ENCODE assay signal across 1 cellular context in the genomic region with DNA sequence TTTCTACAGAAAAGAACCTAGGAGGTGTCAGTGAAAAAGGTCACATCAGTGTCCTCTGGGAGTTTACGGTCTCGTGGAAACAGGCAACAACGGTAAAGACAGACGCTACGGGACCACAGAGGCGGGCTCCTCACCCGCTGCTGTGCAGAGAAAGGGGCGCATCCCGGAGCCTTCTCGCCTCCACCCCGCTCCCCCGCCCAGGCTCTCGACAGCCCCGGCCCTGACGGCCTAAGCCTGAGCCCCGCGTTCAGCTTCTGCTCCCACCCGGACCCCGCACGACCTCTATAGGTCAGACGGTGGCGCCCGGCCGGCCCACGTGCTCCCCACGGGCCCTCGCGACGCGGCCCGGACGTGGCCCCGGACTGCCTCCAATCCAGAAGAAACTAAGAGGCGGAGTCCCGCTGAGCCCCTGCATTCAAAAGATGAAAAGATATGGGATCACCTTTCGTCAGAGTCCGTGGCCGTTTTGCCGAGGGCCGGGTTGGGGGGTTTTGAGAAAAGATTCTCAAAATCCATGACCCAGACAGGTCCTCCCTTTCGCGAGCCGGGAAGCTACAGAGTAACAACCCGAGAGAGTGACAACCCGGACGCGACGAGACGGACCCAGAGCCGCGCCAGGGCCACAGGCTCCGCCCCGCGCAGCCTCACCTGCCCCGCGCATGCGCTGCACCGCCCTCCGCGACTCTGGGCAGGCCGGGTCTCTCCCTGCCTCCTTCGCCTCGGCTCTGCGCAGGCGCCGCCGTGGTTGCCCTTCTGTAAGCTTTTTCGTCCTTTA.
TF ChIP-seq lines count a peak whose summit lies in the region.

A gene (minus strand): TSS at position 577 of the 775 bp plus-strand sequence. CDS start 61 bp downstream, at position 516.

TF ChIP-seq in HepG2, 621 proteins besides CTCF, POLR2A, EP300 and RAD21 (continued from another document and continues in another):
- TF ChIP-seq, protein P1, sequence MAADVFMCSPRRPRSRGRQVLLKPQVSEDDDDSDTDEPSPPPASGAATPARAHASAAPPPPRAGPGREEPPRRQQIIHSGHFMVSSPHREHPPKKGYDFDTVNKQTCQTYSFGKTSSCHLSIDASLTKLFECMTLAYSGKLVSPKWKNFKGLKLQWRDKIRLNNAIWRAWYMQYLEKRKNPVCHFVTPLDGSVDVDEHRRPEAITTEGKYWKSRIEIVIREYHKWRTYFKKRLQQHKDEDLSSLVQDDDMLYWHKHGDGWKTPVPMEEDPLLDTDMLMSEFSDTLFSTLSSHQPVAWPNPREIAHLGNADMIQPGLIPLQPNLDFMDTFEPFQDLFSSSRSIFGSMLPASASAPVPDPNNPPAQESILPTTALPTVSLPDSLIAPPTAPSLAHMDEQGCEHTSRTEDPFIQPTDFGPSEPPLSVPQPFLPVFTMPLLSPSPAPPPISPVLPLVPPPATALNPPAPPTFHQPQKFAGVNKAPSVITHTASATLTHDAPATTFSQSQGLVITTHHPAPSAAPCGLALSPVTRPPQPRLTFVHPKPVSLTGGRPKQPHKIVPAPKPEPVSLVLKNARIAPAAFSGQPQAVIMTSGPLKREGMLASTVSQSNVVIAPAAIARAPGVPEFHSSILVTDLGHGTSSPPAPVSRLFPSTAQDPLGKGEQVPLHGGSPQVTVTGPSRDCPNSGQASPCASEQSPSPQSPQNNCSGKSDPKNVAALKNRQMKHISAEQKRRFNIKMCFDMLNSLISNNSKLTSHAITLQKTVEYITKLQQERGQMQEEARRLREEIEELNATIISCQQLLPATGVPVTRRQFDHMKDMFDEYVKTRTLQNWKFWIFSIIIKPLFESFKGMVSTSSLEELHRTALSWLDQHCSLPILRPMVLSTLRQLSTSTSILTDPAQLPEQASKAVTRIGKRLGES (CRISPR knock-in tag; IDR thresholded peaks at IDR 0.05; ENCODE audit: borderline replicate concordance) = peak; percentile 92
- no peak for TF ChIP-seq RFX1 (IDR thresholded peaks at IDR 0.05)
- TF ChIP-seq SIN3A (IDR thresholded peaks at IDR 0.05; ENCODE audit: borderline replicate concordance, low read depth, low read length) = peak; percentile 92
- TF ChIP-seq ZNF720 (CRISPR knock-in tag; IDR thresholded peaks at IDR 0.05) = no peak
- no peak for TF ChIP-seq DNMT3B (CRISPR knock-in tag; conservative IDR thresholded peaks at IDR 0.05)
- TF ChIP-seq, protein P2, sequence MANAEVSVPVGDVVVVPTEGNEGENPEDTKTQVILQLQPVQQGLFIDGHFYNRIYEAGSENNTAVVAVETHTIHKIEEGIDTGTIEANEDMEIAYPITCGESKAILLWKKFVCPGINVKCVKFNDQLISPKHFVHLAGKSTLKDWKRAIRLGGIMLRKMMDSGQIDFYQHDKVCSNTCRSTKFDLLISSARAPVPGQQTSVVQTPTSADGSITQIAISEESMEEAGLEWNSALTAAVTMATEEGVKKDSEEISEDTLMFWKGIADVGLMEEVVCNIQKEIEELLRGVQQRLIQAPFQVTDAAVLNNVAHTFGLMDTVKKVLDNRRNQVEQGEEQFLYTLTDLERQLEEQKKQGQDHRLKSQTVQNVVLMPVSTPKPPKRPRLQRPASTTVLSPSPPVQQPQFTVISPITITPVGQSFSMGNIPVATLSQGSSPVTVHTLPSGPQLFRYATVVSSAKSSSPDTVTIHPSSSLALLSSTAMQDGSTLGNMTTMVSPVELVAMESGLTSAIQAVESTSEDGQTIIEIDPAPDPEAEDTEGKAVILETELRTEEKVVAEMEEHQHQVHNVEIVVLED (CRISPR knock-in tag; IDR thresholded peaks at IDR 0.05; ENCODE audit: borderline replicate concordance) = peak; percentile 74
- no peak for TF ChIP-seq SOX13 (IDR thresholded peaks at IDR 0.05)
- TF ChIP-seq SOX13 (CRISPR knock-in tag; conservative IDR thresholded peaks at IDR 0.05 in 1 of 2, IDR thresholded peaks at IDR 0.05 in 1 of 2) = peak in 1 of 2 experiments; percentile 40; a peak in 2 of 4 replicates
- TF ChIP-seq ZNF598 (CRISPR knock-in tag; IDR thresholded peaks at IDR 0.05; ENCODE audit: borderline replicate concordance) = peak; percentile 40; the same call in 1 of the 2 replicates
- TF ChIP-seq RAD51 (IDR thresholded peaks at IDR 0.05; ENCODE audit: borderline replicate concordance) = no peak
- TF ChIP-seq NR2F6 (IDR thresholded peaks at IDR 0.05) = 0 out of 2 replicates have a peak, but pooled peaks have one; percentile 11
- TF ChIP-seq NR2F6 (CRISPR knock-in tag; IDR thresholded peaks at IDR 0.05) = peak; percentile 77
- peak; percentile 85 for TF ChIP-seq ESRRA (CRISPR knock-in tag; IDR thresholded peaks at IDR 0.05; ENCODE audit: low read depth)
- TF ChIP-seq ZSCAN9 (CRISPR knock-in tag; IDR thresholded peaks at IDR 0.05; ENCODE audit: borderline replicate concordance) = peak; percentile 87
- TF ChIP-seq ZBTB1 (CRISPR knock-in tag; IDR thresholded peaks at IDR 0.05; ENCODE audit: borderline replicate concordance) = no peak
- TF ChIP-seq HOXD1 (CRISPR knock-in tag; IDR thresholded peaks at IDR 0.05) = peak; percentile 76; the same call in 1 of the 2 replicates
- TF ChIP-seq, protein P3, sequence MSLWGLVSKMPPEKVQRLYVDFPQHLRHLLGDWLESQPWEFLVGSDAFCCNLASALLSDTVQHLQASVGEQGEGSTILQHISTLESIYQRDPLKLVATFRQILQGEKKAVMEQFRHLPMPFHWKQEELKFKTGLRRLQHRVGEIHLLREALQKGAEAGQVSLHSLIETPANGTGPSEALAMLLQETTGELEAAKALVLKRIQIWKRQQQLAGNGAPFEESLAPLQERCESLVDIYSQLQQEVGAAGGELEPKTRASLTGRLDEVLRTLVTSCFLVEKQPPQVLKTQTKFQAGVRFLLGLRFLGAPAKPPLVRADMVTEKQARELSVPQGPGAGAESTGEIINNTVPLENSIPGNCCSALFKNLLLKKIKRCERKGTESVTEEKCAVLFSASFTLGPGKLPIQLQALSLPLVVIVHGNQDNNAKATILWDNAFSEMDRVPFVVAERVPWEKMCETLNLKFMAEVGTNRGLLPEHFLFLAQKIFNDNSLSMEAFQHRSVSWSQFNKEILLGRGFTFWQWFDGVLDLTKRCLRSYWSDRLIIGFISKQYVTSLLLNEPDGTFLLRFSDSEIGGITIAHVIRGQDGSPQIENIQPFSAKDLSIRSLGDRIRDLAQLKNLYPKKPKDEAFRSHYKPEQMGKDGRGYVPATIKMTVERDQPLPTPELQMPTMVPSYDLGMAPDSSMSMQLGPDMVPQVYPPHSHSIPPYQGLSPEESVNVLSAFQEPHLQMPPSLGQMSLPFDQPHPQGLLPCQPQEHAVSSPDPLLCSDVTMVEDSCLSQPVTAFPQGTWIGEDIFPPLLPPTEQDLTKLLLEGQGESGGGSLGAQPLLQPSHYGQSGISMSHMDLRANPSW (CRISPR knock-in tag; IDR thresholded peaks at IDR 0.05; ENCODE audit: borderline replicate concordance) = peak; percentile 51; the same call in 1 of the 2 replicates
- TF ChIP-seq ZNF713 (CRISPR knock-in tag; IDR thresholded peaks at IDR 0.05) = 0 out of 2 replicates have a peak, but pooled peaks have one; percentile 86
- TF ChIP-seq ZNF703 (CRISPR knock-in tag; IDR thresholded peaks at IDR 0.05; ENCODE audit: borderline replicate concordance) = no peak; the same call in 1 of the 2 replicates
- no peak for TF ChIP-seq ZFP1 (CRISPR knock-in tag; IDR thresholded peaks at IDR 0.05)
- TF ChIP-seq, protein P4, sequence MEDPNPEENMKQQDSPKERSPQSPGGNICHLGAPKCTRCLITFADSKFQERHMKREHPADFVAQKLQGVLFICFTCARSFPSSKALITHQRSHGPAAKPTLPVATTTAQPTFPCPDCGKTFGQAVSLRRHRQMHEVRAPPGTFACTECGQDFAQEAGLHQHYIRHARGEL (CRISPR knock-in tag; IDR thresholded peaks at IDR 0.05) = peak; percentile 93; the same call in 1 of the 2 replicates
- peak; percentile 26; the same call in 1 of the 2 replicates for TF ChIP-seq HNF4A (CRISPR knock-in tag; IDR thresholded peaks at IDR 0.05)
- peak; percentile 94 for TF ChIP-seq YEATS4 (CRISPR knock-in tag; IDR thresholded peaks at IDR 0.05; ENCODE audit: borderline replicate concordance)
- TF ChIP-seq ZSCAN12 (CRISPR knock-in tag; IDR thresholded peaks at IDR 0.05) = peak; percentile 81; the same call in 1 of the 2 replicates
- peak; percentile 92 for TF ChIP-seq ZNF777 (CRISPR knock-in tag; IDR thresholded peaks at IDR 0.05)
- TF ChIP-seq FOSL2 (CRISPR knock-in tag; IDR thresholded peaks at IDR 0.05) = peak; percentile 59
- no peak for TF ChIP-seq ZNF660 (CRISPR knock-in tag; IDR thresholded peaks at IDR 0.05; ENCODE audit: borderline replicate concordance, low read depth)
- TF ChIP-seq TBX2 (CRISPR knock-in tag; IDR thresholded peaks at IDR 0.05; ENCODE audit: borderline replicate concordance) = peak; percentile 81; the same call in 1 of the 2 replicates
- TF ChIP-seq NFKBIZ (CRISPR knock-in tag; IDR thresholded peaks at IDR 0.05) = 0 out of 2 replicates have a peak, but pooled peaks have one; percentile 41
- TF ChIP-seq ZNF350 (CRISPR knock-in tag; IDR thresholded peaks at IDR 0.05; ENCODE audit: borderline replicate concordance, low read depth) = peak; percentile 95
- peak; percentile 94 for TF ChIP-seq FOXC1 (CRISPR knock-in tag; IDR thresholded peaks at IDR 0.05; ENCODE audit: borderline replicate concordance)
- TF ChIP-seq ZNF749 (CRISPR knock-in tag; IDR thresholded peaks at IDR 0.05; ENCODE audit: borderline replicate concordance) = no peak; the same call in 1 of the 2 replicates
- TF ChIP-seq IKZF4 (CRISPR knock-in tag; IDR thresholded peaks at IDR 0.05; ENCODE audit: borderline replicate concordance, low read depth, not compliant biosample characterization) = peak; percentile 29
- TF ChIP-seq ZNF124 (CRISPR knock-in tag; IDR thresholded peaks at IDR 0.05) = peak; percentile 77
- TF ChIP-seq FLYWCH1 (CRISPR knock-in tag; IDR thresholded peaks at IDR 0.05) = peak; percentile 88; the same call in 1 of the 2 replicates
- TF ChIP-seq, protein P5, sequence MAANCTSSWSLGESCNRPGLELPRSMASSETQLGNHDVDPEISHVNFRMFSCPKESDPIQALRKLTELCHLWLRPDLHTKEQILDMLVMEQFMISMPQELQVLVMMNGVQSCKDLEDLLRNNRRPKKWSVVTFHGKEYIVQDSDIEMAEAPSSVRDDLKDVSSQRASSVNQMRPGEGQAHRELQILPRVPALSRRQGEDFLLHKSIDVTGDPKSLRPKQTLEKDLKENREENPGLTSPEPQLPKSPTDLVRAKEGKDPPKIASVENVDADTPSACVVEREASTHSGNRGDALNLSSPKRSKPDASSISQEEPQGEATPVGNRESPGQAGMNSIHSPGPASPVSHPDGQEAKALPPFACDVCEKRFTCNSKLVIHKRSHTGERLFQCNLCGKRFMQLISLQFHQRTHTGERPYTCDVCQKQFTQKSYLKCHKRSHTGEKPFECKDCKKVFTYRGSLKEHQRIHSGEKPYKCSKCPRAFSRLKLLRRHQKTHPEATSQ (CRISPR knock-in tag; IDR thresholded peaks at IDR 0.05; ENCODE audit: borderline replicate concordance) = no peak; the same call in 1 of the 2 replicates
- peak; percentile 86 for TF ChIP-seq ZNF605 (CRISPR knock-in tag; IDR thresholded peaks at IDR 0.05)
- TF ChIP-seq, protein P6, sequence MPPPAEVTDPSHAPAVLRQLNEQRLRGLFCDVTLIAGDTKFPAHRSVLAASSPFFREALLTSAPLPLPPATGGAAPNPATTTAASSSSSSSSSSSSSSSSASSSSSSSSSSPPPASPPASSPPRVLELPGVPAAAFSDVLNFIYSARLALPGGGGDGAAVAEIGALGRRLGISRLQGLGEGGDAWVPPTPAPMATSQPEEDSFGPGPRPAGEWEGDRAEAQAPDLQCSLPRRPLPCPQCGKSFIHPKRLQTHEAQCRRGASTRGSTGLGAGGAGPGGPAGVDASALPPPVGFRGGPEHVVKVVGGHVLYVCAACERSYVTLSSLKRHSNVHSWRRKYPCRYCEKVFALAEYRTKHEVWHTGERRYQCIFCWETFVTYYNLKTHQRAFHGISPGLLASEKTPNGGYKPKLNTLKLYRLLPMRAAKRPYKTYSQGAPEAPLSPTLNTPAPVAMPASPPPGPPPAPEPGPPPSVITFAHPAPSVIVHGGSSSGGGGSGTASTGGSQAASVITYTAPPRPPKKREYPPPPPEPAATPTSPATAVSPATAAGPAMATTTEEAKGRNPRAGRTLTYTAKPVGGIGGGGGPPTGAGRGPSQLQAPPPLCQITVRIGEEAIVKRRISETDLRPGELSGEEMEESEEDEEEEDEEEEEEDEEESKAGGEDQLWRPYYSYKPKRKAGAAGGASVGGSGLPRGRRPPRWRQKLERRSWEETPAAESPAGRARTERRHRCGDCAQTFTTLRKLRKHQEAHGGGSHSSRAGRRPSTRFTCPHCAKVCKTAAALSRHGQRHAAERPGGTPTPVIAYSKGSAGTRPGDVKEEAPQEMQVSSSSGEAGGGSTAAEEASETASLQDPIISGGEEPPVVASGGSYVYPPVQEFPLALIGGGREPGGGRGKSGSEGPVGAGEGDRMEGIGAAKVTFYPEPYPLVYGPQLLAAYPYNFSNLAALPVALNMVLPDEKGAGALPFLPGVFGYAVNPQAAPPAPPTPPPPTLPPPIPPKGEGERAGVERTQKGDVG (CRISPR knock-in tag; IDR thresholded peaks at IDR 0.05; ENCODE audit: borderline replicate concordance) = no peak; the same call in 1 of the 2 replicates
- peak; percentile 64; the same call in 1 of the 2 replicates for TF ChIP-seq HMG20B (CRISPR knock-in tag; conservative IDR thresholded peaks at IDR 0.05)
- TF ChIP-seq KDM6A (CRISPR knock-in tag; IDR thresholded peaks at IDR 0.05; ENCODE audit: low read depth) = no peak
- TF ChIP-seq, protein P7, sequence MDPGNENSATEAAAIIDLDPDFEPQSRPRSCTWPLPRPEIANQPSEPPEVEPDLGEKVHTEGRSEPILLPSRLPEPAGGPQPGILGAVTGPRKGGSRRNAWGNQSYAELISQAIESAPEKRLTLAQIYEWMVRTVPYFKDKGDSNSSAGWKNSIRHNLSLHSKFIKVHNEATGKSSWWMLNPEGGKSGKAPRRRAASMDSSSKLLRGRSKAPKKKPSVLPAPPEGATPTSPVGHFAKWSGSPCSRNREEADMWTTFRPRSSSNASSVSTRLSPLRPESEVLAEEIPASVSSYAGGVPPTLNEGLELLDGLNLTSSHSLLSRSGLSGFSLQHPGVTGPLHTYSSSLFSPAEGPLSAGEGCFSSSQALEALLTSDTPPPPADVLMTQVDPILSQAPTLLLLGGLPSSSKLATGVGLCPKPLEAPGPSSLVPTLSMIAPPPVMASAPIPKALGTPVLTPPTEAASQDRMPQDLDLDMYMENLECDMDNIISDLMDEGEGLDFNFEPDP (CRISPR knock-in tag; conservative IDR thresholded peaks at IDR 0.05) = peak; percentile 95; the same call in 1 of the 2 replicates
- peak; percentile 82 for TF ChIP-seq ZSCAN22 (CRISPR knock-in tag; IDR thresholded peaks at IDR 0.05)
- peak; percentile 83; the same call in 1 of the 2 replicates for TF ChIP-seq RARG (CRISPR knock-in tag; IDR thresholded peaks at IDR 0.05; ENCODE audit: low read depth)
- no peak for TF ChIP-seq SP2 (CRISPR knock-in tag; IDR thresholded peaks at IDR 0.05)
- no peak; the same call in none of the 2 replicates for TF ChIP-seq ZNF556 (CRISPR knock-in tag; IDR thresholded peaks at IDR 0.05; ENCODE audit: borderline replicate concordance)
- TF ChIP-seq SMAD3 (CRISPR knock-in tag; IDR thresholded peaks at IDR 0.05) = peak; percentile 84
- peak; percentile 96 for TF ChIP-seq ZNF264 (CRISPR knock-in tag; IDR thresholded peaks at IDR 0.05)
- peak; percentile 90 for TF ChIP-seq BORCS8-MEF2B (CRISPR knock-in tag; IDR thresholded peaks at IDR 0.05)
- peak; percentile 81; the same call in 1 of the 2 replicates for TF ChIP-seq ZSCAN25 (CRISPR knock-in tag; IDR thresholded peaks at IDR 0.05)
